8 cellular contexts compared by ENCODE assay signal in genomic region chr16:21626659-21627277, GRCh38. TPM values are rescaled to one million over a fixed set of nuclear protein-coding genes. Genes with fewer than 3 reads are reported as not detected.
DNase-seq lines count a peak whose midpoint lies in the region; ATAC-seq and TF ChIP-seq lines count a peak whose summit lies in the region.

No MANE protein-coding gene starts in this region.

- no peak overlapping the region for H3K56ac ChIP-seq in IMR-90 (ENCODE audit: extremely low read depth, insufficient read depth, low read length)

- H3K14ac ChIP-seq in IMR-90 (replicated peaks; ENCODE audit: low read depth, low read length): no peak overlapping the region; the same call in 1 of the 2 replicates

- no peak overlapping the region for H3K9ac ChIP-seq in IMR-90 (ENCODE audit: low read depth, low read length)

- H2AFZ ChIP-seq in IMR-90 (replicated peaks; ENCODE audit: low read length, poor library complexity): no peak overlapping the region

- H3K4me3 ChIP-seq in IMR-90 (ENCODE audit: insufficient read depth, low read depth, low read length): no peak overlapping the region
- no peak overlapping the region for H3K4me3 ChIP-seq in aorta (ENCODE audit: low read length in 2 of 2)

- H3K27me3 ChIP-seq in IMR-90 (ENCODE audit: control insufficient read depth, insufficient read depth, low read length) (no peaks in the 10 kb centered on the region), aorta (ENCODE audit: control insufficient read depth in 1 of 2, insufficient read depth in 2 of 2, low read length in 1 of 2) (no peaks in the 10 kb centered on the region)

- H3K4ac ChIP-seq in IMR-90 (ENCODE audit: low read depth, low read length): peak overlapping the region; percentile 1; the same call in 1 of the 2 replicates

- no peak overlapping the region for H2BK20ac ChIP-seq in IMR-90 (ENCODE audit: low read depth, low read length)

- no CpG with 5 or more reads among the region's 6 CpGs for WGBS in IMR-90 (ENCODE audit: extremely low coverage in 2 of 2, insufficient read length in 1 of 2), 2 experiments
- WGBS in aorta, 2 donors: 41 to 43% methylated on average over 6 of the region's 6 CpGs

- no peaks in the 10 kb centered on the region for H4K20me1 ChIP-seq in IMR-90 (ENCODE audit: insufficient read depth, low read length)

- no peak overlapping the region; the same call in 1 of the 2 replicates for H2BK120ac ChIP-seq in IMR-90 (ENCODE audit: low read depth, low read length)

- H3K9me1 ChIP-seq in IMR-90 (ENCODE audit: insufficient read depth, low read length): no peaks in the 10 kb centered on the region

- no peak overlapping the region for H4K91ac ChIP-seq in IMR-90 (ENCODE audit: insufficient read depth, low read depth, low read length)

- peak; percentile 88 for DNase-seq in AG08395 (ENCODE audit: low spot score)
- peak; percentile 88 for DNase-seq in IMR-90
- no peak for DNase-seq in activated naive CD8-positive, alpha-beta T cell treated with anti-CD3 and anti-CD28 coated beads, Interleukin-2, amount 10 ng/mL, durations not matched to agents 7 days and 5 days
- DNase-seq in iris pigment epithelial cell (ENCODE audit: low read depth): peak; percentile 97
- no peak for DNase-seq in aorta
- no peak for DNase-seq in cortex of kidney (lab: John Stamatoyannopoulos, UW)
- DNase-seq in occipital lobe (lab: John Stamatoyannopoulos, UW): no peak

- peaks cover 4% of the 10 kb centered on the region; the same call in 1 of the 2 replicates for H3K4me1 ChIP-seq in IMR-90 (ENCODE audit: control insufficient read depth, insufficient read depth, low read length)
- H3K4me1 ChIP-seq in aorta (ENCODE audit: control insufficient read depth in 1 of 2, insufficient read depth in 2 of 2, low read length in 2 of 2): no peaks in the 10 kb centered on the region

- H3K27ac ChIP-seq in IMR-90 (ENCODE audit: insufficient read depth, low read length): peak overlapping the region; percentile 2; the same call in 1 of the 2 replicates
- H3K27ac ChIP-seq in aorta (ENCODE audit: low read depth in 1 of 2, low read length in 2 of 2): no peak overlapping the region

- BruUV-seq in IMR-90 (replicated peaks; lab: Mats Ljungman, UMichigan): no TSS peak

- H3K36me3 Mint-ChIP-seq in activated naive CD8-positive, alpha-beta T cell treated with anti-CD3 and anti-CD28 coated beads, Interleukin-2, amount 10 ng/mL, durations not matched to agents 7 days and 5 days: peaks cover 47% of the 10 kb centered on the region

- no peak overlapping the region for H2BK15ac ChIP-seq in IMR-90 (ENCODE audit: low read depth, low read length)

- H4K8ac ChIP-seq in IMR-90 (ENCODE audit: low read depth in 2 of 2, low read length in 2 of 2): peak overlapping the region in 1 of 2 experiments; percentile 59; a peak in 2 of 4 replicates

- H2AK5ac ChIP-seq in IMR-90 (ENCODE audit: low read depth, low read length): no peak overlapping the region

- H2BK5ac ChIP-seq in IMR-90 (ENCODE audit: low read depth, low read length, poor library complexity, severe bottlenecking): peak overlapping the region; percentile 68

- H3K36me3 ChIP-seq in IMR-90 (ENCODE audit: control insufficient read depth, insufficient read depth, low read length): peaks cover 11% of the 10 kb centered on the region
- H3K36me3 ChIP-seq in aorta (ENCODE audit: control insufficient read depth in 1 of 2, insufficient read depth in 2 of 2, low read length in 1 of 2): peaks cover 0 to 4% of the 10 kb centered on the region in 2 donors

- TF ChIP-seq POLR2A in IMR-90 (IDR thresholded peaks at IDR 0.05; ENCODE audit: low read depth, low read length): no peak

- intact Hi-C loops in IMR-90 (cut with micrococcal nuclease) (no loop called here), aorta (cut with DNase I) (no loop called here)

- in situ Hi-C loops in IMR-90 (cut with MboI; ENCODE audit: low sequenced_read_pairs): no loop called here

- peaks cover 35% of the 10 kb centered on the region for H3K4me1 Mint-ChIP-seq in activated naive CD8-positive, alpha-beta T cell treated with anti-CD3 and anti-CD28 coated beads, Interleukin-2, amount 10 ng/mL, durations not matched to agents 7 days and 5 days

- H3K9me3 Mint-ChIP-seq in activated naive CD8-positive, alpha-beta T cell treated with anti-CD3 and anti-CD28 coated beads, Interleukin-2, amount 10 ng/mL, durations not matched to agents 7 days and 5 days: peaks cover 4% of the 10 kb centered on the region

- dilution Hi-C loops in IMR-90 (cut with HindIII; ENCODE audit: low sequenced_read_pairs, unreplicated experiment): no loop called here

- H3K18ac ChIP-seq in IMR-90 (ENCODE audit: low read depth, low read length): peak overlapping the region; percentile 10; the same call in 1 of the 2 replicates

- H3K27me3 Mint-ChIP-seq in activated naive CD8-positive, alpha-beta T cell treated with anti-CD3 and anti-CD28 coated beads, Interleukin-2, amount 10 ng/mL, durations not matched to agents 7 days and 5 days: no peaks in the 10 kb centered on the region

- H3K23ac ChIP-seq in IMR-90 (ENCODE audit: low read depth, low read length): peak overlapping the region; percentile 15; the same call in 1 of the 2 replicates

- TF ChIP-seq CTCF in IMR-90 (conservative IDR thresholded peaks at IDR 0.05; ENCODE audit: low read depth, low read length): no peak

- POLR2A ChIA-PET in IMR-90 (lab: Charles Lee; ENCODE audit: unreplicated experiment): no interaction called here
- POLR2A ChIA-PET in activated naive CD8-positive, alpha-beta T cell treated with anti-CD3 and anti-CD28 coated beads, Interleukin-2, amount 10 ng/mL, durations not matched to agents 7 days and 5 days (lab: Charles Lee): interaction anchor here (0.7 to 0.9 kb wide), 2 partner anchors 21 to 22 kb away, joined by 3 read pairs; no protein-coding TSS in a partner anchor

- peaks cover 17 to 43% of the 10 kb centered on the region in 2 experiments for H3K79me1 ChIP-seq in IMR-90 (ENCODE audit: low read depth in 1 of 2, low read length in 2 of 2)

- CTCF ChIA-PET in IMR-90 (lab: Yijun Ruan, JAX): interaction anchor here (0.6 to 0.7 kb wide), 3 partner anchors 12 to 46 kb away, joined by 3 read pairs; no protein-coding TSS in a partner anchor

- peak overlapping the region; percentile 70 for H3K4me3 Mint-ChIP-seq in activated naive CD8-positive, alpha-beta T cell treated with anti-CD3 and anti-CD28 coated beads, Interleukin-2, amount 10 ng/mL, durations not matched to agents 7 days and 5 days

- no peak overlapping the region; the same call in 1 of the 2 replicates for H4K5ac ChIP-seq in IMR-90 (ENCODE audit: low read depth, low read length)

- peak overlapping the region; percentile 64 for H3K4me2 ChIP-seq in IMR-90 (ENCODE audit: low read depth, low read length)

- H3K9me3 ChIP-seq in IMR-90 (ENCODE audit: control insufficient read depth, insufficient read depth, low read length) (no peaks in the 10 kb centered on the region), aorta (ENCODE audit: control insufficient read depth, low read length) (no peaks in the 10 kb centered on the region)

- peak overlapping the region; percentile 84 for H3K27ac Mint-ChIP-seq in activated naive CD8-positive, alpha-beta T cell treated with anti-CD3 and anti-CD28 coated beads, Interleukin-2, amount 10 ng/mL, durations not matched to agents 7 days and 5 days

- H2AK9ac ChIP-seq in IMR-90 (replicated peaks; ENCODE audit: low read depth, low read length, poor library complexity): no peak overlapping the region

- TF ChIP-seq RAD21 in IMR-90 (IDR thresholded peaks at IDR 0.05; ENCODE audit: low read length): no peak

- ATAC-seq in IMR-90 (ENCODE audit: low read depth) (peak; percentile 88), aorta (ENCODE audit: low FRiP score) (peak; percentile 50), GM18858 (IDR thresholded peaks at IDR 0.05; ENCODE audit: unreplicated experiment) (no peak)
- peak; percentile 99 for ATAC-seq in activated naive CD8-positive, alpha-beta T cell treated with anti-CD3 and anti-CD28 coated beads, Interleukin-2, amount 10 ng/mL, durations not matched to agents 7 days and 5 days (ENCODE audit: low read depth)

TF ChIP-seq in IMR-90, 13 proteins besides CTCF, POLR2A, EP300 and RAD21 (continues in another document):
- no peak for TF ChIP-seq RCOR1 (IDR thresholded peaks at IDR 0.05; ENCODE audit: insufficient replicate concordance, low read length)
- no peak for TF ChIP-seq SMC3 (IDR thresholded peaks at IDR 0.05; ENCODE audit: low read depth, low read length)
- no peak for TF ChIP-seq BHLHE40 (IDR thresholded peaks at IDR 0.05; ENCODE audit: low read depth, low read length)
- peak; percentile 27; the same call in 1 of the 2 replicates for TF ChIP-seq NFE2L2 (IDR thresholded peaks at IDR 0.05; ENCODE audit: low read depth, low read length)
- TF ChIP-seq MAZ (IDR thresholded peaks at IDR 0.05; ENCODE audit: borderline replicate concordance, low read depth, low read length): no peak
- TF ChIP-seq MXI1 (IDR thresholded peaks at IDR 0.05; ENCODE audit: borderline replicate concordance, low read depth, low read length): no peak
- TF ChIP-seq CHD1 (IDR thresholded peaks at IDR 0.05; ENCODE audit: low read depth, low read length): no peak
- no peak for TF ChIP-seq MAFK (IDR thresholded peaks at IDR 0.05; ENCODE audit: low read depth, low read length)

RNA-seq across cellular contexts. Expression of gene IGSF6, which starts 25.6 kb away (rescaled TPM):
- not detected in 2 replicates for total RNA-seq in IMR-90 (2012; rRNA removed)
- polyA plus RNA-seq in IMR-90 (2012; rRNA removed): not detected in 2 replicates
- not detected in 2 replicates for polyA plus RNA-seq in IMR-90 (2012; cell fraction: cytosol; rRNA removed)
- polyA plus RNA-seq in IMR-90 (2012; cell fraction: nucleus; rRNA removed; ENCODE audit: low replicate concordance): not detected in 2 replicates
- 1 to 10 TPM; 1.7 to 1.8 TPM for total RNA-seq in activated naive CD8-positive, alpha-beta T cell treated with anti-CD3 and anti-CD28 coated beads, Interleukin-2, amount 10 ng/mL, durations not matched to agents 7 days and 5 days
- 1 to 10 TPM; 4.4 to 7.2 TPM for total RNA-seq in aorta
- polyA plus RNA-seq in aorta: 1 to 10 TPM in 1 of 2 donors, under 1 TPM in 1; 0.95 to 6.5 TPM
- 3.1 TPM for total RNA-seq in occipital lobe

RNA-seq across cellular contexts. Expression of gene METTL9, which starts 27.4 kb away (rescaled TPM):
- 95.5 and 95.8 TPM in 2 replicates for total RNA-seq in IMR-90 (2012; rRNA removed)
- 43.1 and 54.8 TPM in 2 replicates for polyA plus RNA-seq in IMR-90 (2012; rRNA removed)
- polyA plus RNA-seq in IMR-90 (2012; cell fraction: cytosol; rRNA removed): 37.1 and 40.0 TPM in 2 replicates
- 10.7 and 20.6 TPM in 2 replicates for polyA plus RNA-seq in IMR-90 (2012; cell fraction: nucleus; rRNA removed; ENCODE audit: low replicate concordance)
- total RNA-seq in activated naive CD8-positive, alpha-beta T cell treated with anti-CD3 and anti-CD28 coated beads, Interleukin-2, amount 10 ng/mL, durations not matched to agents 7 days and 5 days: 10 to 100 TPM; 95.2 to 95.9 TPM
- 10 to 100 TPM; 50.0 to 67.8 TPM for total RNA-seq in aorta
- polyA plus RNA-seq in aorta: 10 to 100 TPM; 54.9 to 98.2 TPM
- 215 TPM for total RNA-seq in occipital lobe

RNA-seq across cellular contexts. Expression of gene OTOA, which starts 37.0 kb away (rescaled TPM):
- total RNA-seq in IMR-90 (2012; rRNA removed) (not detected in 2 replicates), aorta (under 1 TPM; 0.21 to 0.32 TPM), occipital lobe (1.1 TPM)
- polyA plus RNA-seq in IMR-90 (2012; rRNA removed) (0.02 TPM in 1 of 2 replicates, not detected in the other), aorta (not detected)
- polyA plus RNA-seq in IMR-90 (2012; cell fraction: cytosol; rRNA removed): not detected in 2 replicates
- 0.02 and 0.05 TPM in 2 replicates for polyA plus RNA-seq in IMR-90 (2012; cell fraction: nucleus; rRNA removed; ENCODE audit: low replicate concordance)
- total RNA-seq in activated naive CD8-positive, alpha-beta T cell treated with anti-CD3 and anti-CD28 coated beads, Interleukin-2, amount 10 ng/mL, durations not matched to agents 7 days and 5 days: under 1 TPM; 0.14 to 0.17 TPM

Comparison
In these comparisons a context has a peak if more than half of its experiments do, and no peak if none do; other contexts are left out.
1. DNase-seq: peak in AG08395 (single experiment), IMR-90 (single experiment) and iris pigment epithelial cell (single experiment); none in activated naive CD8-positive, alpha-beta T cell treated with anti-CD3 and anti-CD28 coated beads, Interleukin-2, amount 10 ng/mL, durations not matched to agents 7 days and 5 days (single experiment), aorta (0 of 2), cortex of kidney (single experiment) and occipital lobe (single experiment).